Comparison of ENCODE assay signal across 1 cellular context in genomic region chr1:243850368-243851128, GRCh38.
A peak's percentile ranks its signal among the peaks of the same experiment; 100 is the strongest.
TF ChIP-seq lines count a peak whose summit lies in the region.

No MANE protein-coding gene starts in this region.

TF ChIP-seq in K562, 482 proteins besides CTCF, POLR2A, EP300 and RAD21 (continued from another document and continues in another):
- TF ChIP-seq CUX1 (CRISPR knock-in tag; IDR thresholded peaks at IDR 0.05): no peak
- no peak for TF ChIP-seq ZNF655 (CRISPR knock-in tag; IDR thresholded peaks at IDR 0.05)
- no peak for TF ChIP-seq NR2F6 (CRISPR knock-in tag; IDR thresholded peaks at IDR 0.05)
- no peak for TF ChIP-seq MBD1 (CRISPR knock-in tag; IDR thresholded peaks at IDR 0.05)
- no peak for TF ChIP-seq IRF1 (CRISPR knock-in tag; IDR thresholded peaks at IDR 0.05; ENCODE audit: borderline replicate concordance)
- no peak for TF ChIP-seq ZNF212 (CRISPR knock-in tag; IDR thresholded peaks at IDR 0.05)
- TF ChIP-seq MCM2 (IDR thresholded peaks at IDR 0.05; ENCODE audit: low read depth): no peak
- TF ChIP-seq ZNF407 (IDR thresholded peaks at IDR 0.05; ENCODE audit: low read depth): no peak
- no peak for TF ChIP-seq ZKSCAN3 (CRISPR knock-in tag; IDR thresholded peaks at IDR 0.05)
- TF ChIP-seq HNRNPL (IDR thresholded peaks at IDR 0.05; ENCODE audit: low read depth, low read length): peak; percentile 48; the same call in 1 of the 2 replicates
- TF ChIP-seq ZNF398 (CRISPR knock-in tag; IDR thresholded peaks at IDR 0.05): no peak
- no peak for TF ChIP-seq SIN3B (IDR thresholded peaks at IDR 0.05; ENCODE audit: low read depth)
- no peak for TF ChIP-seq COPS2 (conservative IDR thresholded peaks at IDR 0.05)
- no peak for TF ChIP-seq NCOR1 (IDR thresholded peaks at IDR 0.05)
- TF ChIP-seq HIVEP1 (CRISPR knock-in tag; IDR thresholded peaks at IDR 0.05): no peak
- no peak for TF ChIP-seq JUND (IDR thresholded peaks at IDR 0.05; ENCODE audit: borderline replicate concordance, low read depth, low read length)
- no peak for TF ChIP-seq JUND (tag; IDR thresholded peaks at IDR 0.05; ENCODE audit: borderline replicate concordance, low read depth, low read length)
- 0 out of 2 replicates have a peak, but pooled peaks have one; percentile 38 for TF ChIP-seq KLF1 (tag; IDR thresholded peaks at IDR 0.05)
- no peak for TF ChIP-seq TAF15 (IDR thresholded peaks at IDR 0.05; ENCODE audit: low read depth, low read length)
- no peak for TF ChIP-seq ZNF76 (CRISPR knock-in tag; IDR thresholded peaks at IDR 0.05; ENCODE audit: borderline replicate concordance)
- no peak for TF ChIP-seq ZNF232 (CRISPR knock-in tag; IDR thresholded peaks at IDR 0.05)
- no peak for TF ChIP-seq ZBTB7A (IDR thresholded peaks at IDR 0.05; ENCODE audit: borderline replicate concordance, control insufficient read depth, low read depth, low read length)
- TF ChIP-seq EGR1 (conservative IDR thresholded peaks at IDR 0.05): peak; percentile 41
- TF ChIP-seq CBFA2T3 (IDR thresholded peaks at IDR 0.05): no peak
- no peak for TF ChIP-seq ZNF146 (CRISPR knock-in tag; IDR thresholded peaks at IDR 0.05; ENCODE audit: unreplicated experiment)
- TF ChIP-seq CSDE1 (IDR thresholded peaks at IDR 0.05): no peak
- no peak for TF ChIP-seq DACH1 (IDR thresholded peaks at IDR 0.05; ENCODE audit: partially characterized antibody)
- TF ChIP-seq MAZ (CRISPR knock-in tag; conservative IDR thresholded peaks at IDR 0.05 in 1 of 2, IDR thresholded peaks at IDR 0.05 in 1 of 2): peak; percentile 58 to 60; a peak in 3 of 4 replicates
- no peak for TF ChIP-seq TCF3 (CRISPR knock-in tag; IDR thresholded peaks at IDR 0.05)
- no peak for TF ChIP-seq POLR3A (IDR thresholded peaks at IDR 0.05; ENCODE audit: borderline replicate concordance, extremely low read depth, insufficient read depth, insufficient read length)
- TF ChIP-seq ASH1L (IDR thresholded peaks at IDR 0.05; ENCODE audit: borderline replicate concordance, low read depth, partially characterized antibody): no peak
- no peak for TF ChIP-seq CHD1 (IDR thresholded peaks at IDR 0.05; ENCODE audit: low read length)
- 0 out of 2 replicates have a peak, but pooled peaks have one; percentile 36 for TF ChIP-seq MTA3 (IDR thresholded peaks at IDR 0.05; ENCODE audit: borderline replicate concordance)
- no peak for TF ChIP-seq NFYB (IDR thresholded peaks at IDR 0.05; ENCODE audit: extremely low read depth, insufficient read length)
- no peak for TF ChIP-seq SUPT5H (IDR thresholded peaks at IDR 0.05)
- no peak for TF ChIP-seq MAFG (tag; conservative IDR thresholded peaks at IDR 0.05)
- TF ChIP-seq ZNF140 (CRISPR knock-in tag; IDR thresholded peaks at IDR 0.05): no peak
- peak; percentile 49; the same call in 1 of the 2 replicates for TF ChIP-seq PHF8 (IDR thresholded peaks at IDR 0.05; ENCODE audit: borderline replicate concordance, low read length)
- TF ChIP-seq CAMTA2 (CRISPR knock-in tag; conservative IDR thresholded peaks at IDR 0.05): no peak
- no peak for TF ChIP-seq AFF1 (IDR thresholded peaks at IDR 0.05; ENCODE audit: low read depth in 1 of 2, partially characterized antibody in 2 of 2)
